Comparison of ENCODE assay signal across 30 cellular contexts in genomic region chr15:62334581-62334980, GRCh38.
"Had no signal": no experiment of that assay in that cellular context is flagged by ENCODE, and none has a peak within 500 bp of the region (broad histone marks: within the 10 kb centered on the region; RNA-seq: fewer than 3 reads in every experiment).

No MANE protein-coding gene starts in this region.

- H3K27ac ChIP-seq: adrenal gland, coronary artery, dorsolateral prefrontal cortex, gastrocnemius medialis, neutrophil, right lobe of liver, vagina, WERI-Rb-1 had no signal

- H3K9me3 ChIP-seq: adrenal gland, gastrocnemius medialis, neutrophil, right lobe of liver, vagina had no signal

- H3K36me3 ChIP-seq: adrenal gland, gastrocnemius medialis, neutrophil, right lobe of liver, vagina, WERI-Rb-1 had no signal

- H3K27me3 ChIP-seq: adrenal gland, dorsolateral prefrontal cortex, gastrocnemius medialis, neutrophil, right lobe of liver, vagina had no signal

- H3K4me1 ChIP-seq: adrenal gland, gastrocnemius medialis, right lobe of liver, vagina had no signal

- H3K4me3 ChIP-seq: adrenal gland, coronary artery, dorsolateral prefrontal cortex, gastrocnemius medialis, right lobe of liver, skin epidermis, vagina had no signal

- DNase-seq: activated CD4-positive, alpha-beta T cell treated with anti-CD3 and anti-CD28 coated beads for 48 hours; activated CD4-positive, alpha-beta T cell treated with anti-CD3 and anti-CD28 coated beads, Interleukin-2, amount 50 U/mL, for 48 hours; activated CD8-positive, alpha-beta memory T cell treated with anti-CD3 and anti-CD28 coated beads for 24 hours; activated effector memory CD4-positive, alpha-beta T cell treated with Interleukin-2 at 50 U/mL for 16 hours; activated naive CD4-positive, alpha-beta T cell treated with anti-CD3 and anti-CD28 coated beads for 36 hours; activated naive CD8-positive, alpha-beta T cell treated with anti-CD3 and anti-CD28 coated beads for 36 hours; adrenal gland; aorta; dorsolateral prefrontal cortex; effector memory CD4-positive, alpha-beta T cell; gastrocnemius medialis; glutamatergic neuron; hippocampal formation; kidney; left colon; naive B cell; nephron progenitor cell; right lobe of liver; stimulated activated CD4-positive, alpha-beta T cell treated with anti-CD3 and anti-CD28 coated beads, Interleukin-1b, Interleukin-23, amount 100 ng/mL, for 48 hours; stimulated activated CD4-positive, alpha-beta T cell treated with anti-CD3 and anti-CD28 coated beads, Interleukin-4, amount 100 ng/mL, for 4 hours; stimulated activated CD8-positive, alpha-beta memory T cell treated with anti-CD3 and anti-CD28 coated beads, Interleukin-4, amount 100 ng/mL, for 48 hours; stimulated activated naive CD8-positive, alpha-beta T cell treated with anti-CD3 and anti-CD28 coated beads, Interleukin-15, amount 100 ng/mL, for 72 hours; substantia nigra; T-helper 17 cell; T1000; WERI-Rb-1 had no signal
